Comparison of ENCODE assay signal across 8 cellular contexts in genomic region chr3:33114622-33115023, GRCh38. TPM values are rescaled to one million over a fixed set of nuclear protein-coding genes. Genes with fewer than 3 reads are reported as not detected.
DNase-seq lines count a peak whose midpoint lies in the region; ATAC-seq and TF ChIP-seq lines count a peak whose summit lies in the region.

No MANE protein-coding gene starts in this region.

- no peaks in the 10 kb centered on the region for H3K27me3 Mint-ChIP-seq in T-cell

- H3K4me1 Mint-ChIP-seq in T-cell: peaks cover 39 to 58% (median 53%) of the 10 kb centered on the region in 3 donors

- TF ChIP-seq CTCF in foreskin fibroblast (IDR thresholded peaks at IDR 0.05; ENCODE audit: low read depth, low read length): no peak

- peak overlapping the region; percentile 81 to 87 (median 83) for H3K4me3 Mint-ChIP-seq in T-cell

- H3K36me3 Mint-ChIP-seq in T-cell: no peaks in the 10 kb centered on the region

- H3K27ac Mint-ChIP-seq in T-cell: peak overlapping the region; percentile 85 to 91

- CTCF ChIA-PET in T-cell (lab: Charles Lee): interaction anchor here in 1 of 2 donors (0.7 to 3.1 kb wide), 2 partner anchors 17 to 167 kb away, joined by 3 to 12 read pairs; no protein-coding TSS in a partner anchor

- DNase-seq in T-cell (no peak), foreskin fibroblast (no peak), skeletal muscle cell (ENCODE audit: low read depth) (no peak), SKM-1 (lab: John Stamatoyannopoulos, UW; ENCODE audit: unreplicated experiment) (no peak), NCI-H1105 treated with DMSO at 0.1 percent for 48 hours (lab: John Stamatoyannopoulos, UW) (no peak), activated gamma-delta T cell (lab: John Stamatoyannopoulos, UW) (no peak)

- POLR2A ChIA-PET in T-cell (lab: Charles Lee): no interaction called here

- ATAC-seq in GM19452 (IDR thresholded peaks at IDR 0.05; ENCODE audit: unreplicated experiment) (peak; percentile 1), T-cell (replicated peaks in 1 of 4) (no peak), GM19397 (IDR thresholded peaks at IDR 0.05; ENCODE audit: unreplicated experiment) (no peak)

- peak overlapping the region; percentile 64 to 74 for H3K4me3 ChIP-seq in foreskin fibroblast (ENCODE audit: low read depth in 1 of 2, low read length in 2 of 2)
- H3K4me3 ChIP-seq in skeletal muscle cell (ENCODE audit: low read depth, low read length): peak overlapping the region; percentile 69

- H3K9me3 Mint-ChIP-seq in T-cell: no peaks in the 10 kb centered on the region

RNA-seq across cellular contexts. Expression of gene CRTAP, which starts 0.8 kb away (rescaled TPM):
- total RNA-seq in T-cell: 10 to 100 TPM; 27.8 to 65.7 (median 52.4) TPM

RNA-seq across cellular contexts. Expression of gene GLB1, which starts 17.7 kb away (rescaled TPM):
- 10 to 100 TPM; 28.2 to 46.2 (median 31.3) TPM for total RNA-seq in T-cell

RNA-seq across cellular contexts. Expression of gene TMPPE, which starts 17.7 kb away (rescaled TPM):
- total RNA-seq in T-cell: 10 to 100 TPM in 2 of 5 donors, 1 to 10 TPM in 3; 8.0 to 11.2 (median 9.8) TPM
